1 cellular context compared by ENCODE assay signal in genomic region chr1:36463773-36464604, GRCh38.
TF ChIP-seq lines count a peak whose summit lies in the region.

MRPS15 (minus strand) TSS chr1:36464384; CDS start chr1:36464275, 109 bp downstream.

TF ChIP-seq in HCT116, 20 proteins besides CTCF, POLR2A, EP300 and RAD21 (continued from another document):
- TF ChIP-seq, protein P1, sequence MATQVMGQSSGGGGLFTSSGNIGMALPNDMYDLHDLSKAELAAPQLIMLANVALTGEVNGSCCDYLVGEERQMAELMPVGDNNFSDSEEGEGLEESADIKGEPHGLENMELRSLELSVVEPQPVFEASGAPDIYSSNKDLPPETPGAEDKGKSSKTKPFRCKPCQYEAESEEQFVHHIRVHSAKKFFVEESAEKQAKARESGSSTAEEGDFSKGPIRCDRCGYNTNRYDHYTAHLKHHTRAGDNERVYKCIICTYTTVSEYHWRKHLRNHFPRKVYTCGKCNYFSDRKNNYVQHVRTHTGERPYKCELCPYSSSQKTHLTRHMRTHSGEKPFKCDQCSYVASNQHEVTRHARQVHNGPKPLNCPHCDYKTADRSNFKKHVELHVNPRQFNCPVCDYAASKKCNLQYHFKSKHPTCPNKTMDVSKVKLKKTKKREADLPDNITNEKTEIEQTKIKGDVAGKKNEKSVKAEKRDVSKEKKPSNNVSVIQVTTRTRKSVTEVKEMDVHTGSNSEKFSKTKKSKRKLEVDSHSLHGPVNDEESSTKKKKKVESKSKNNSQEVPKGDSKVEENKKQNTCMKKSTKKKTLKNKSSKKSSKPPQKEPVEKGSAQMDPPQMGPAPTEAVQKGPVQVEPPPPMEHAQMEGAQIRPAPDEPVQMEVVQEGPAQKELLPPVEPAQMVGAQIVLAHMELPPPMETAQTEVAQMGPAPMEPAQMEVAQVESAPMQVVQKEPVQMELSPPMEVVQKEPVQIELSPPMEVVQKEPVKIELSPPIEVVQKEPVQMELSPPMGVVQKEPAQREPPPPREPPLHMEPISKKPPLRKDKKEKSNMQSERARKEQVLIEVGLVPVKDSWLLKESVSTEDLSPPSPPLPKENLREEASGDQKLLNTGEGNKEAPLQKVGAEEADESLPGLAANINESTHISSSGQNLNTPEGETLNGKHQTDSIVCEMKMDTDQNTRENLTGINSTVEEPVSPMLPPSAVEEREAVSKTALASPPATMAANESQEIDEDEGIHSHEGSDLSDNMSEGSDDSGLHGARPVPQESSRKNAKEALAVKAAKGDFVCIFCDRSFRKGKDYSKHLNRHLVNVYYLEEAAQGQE (IDR thresholded peaks at IDR 0.05; ENCODE audit: low read depth), result no peak
- TF ChIP-seq SP1 (IDR thresholded peaks at IDR 0.05; ENCODE audit: low read depth) (peak; percentile 89), EZH2 (IDR thresholded peaks at IDR 0.05) (no peak), TCF7L2 (IDR thresholded peaks at IDR 0.05; ENCODE audit: borderline replicate concordance, extremely low read depth, insufficient read depth, insufficient read length) (peak; percentile 69), MAX (IDR thresholded peaks at IDR 0.05) (peak; percentile 95), YY1 (IDR thresholded peaks at IDR 0.05; ENCODE audit: extremely low read depth, insufficient replicate concordance, low read depth, low read length) (peak; percentile 100)
